7 cellular contexts compared by ENCODE assay signal in genomic region chr14:105629091-105629885, GRCh38.
DNase-seq lines count a peak whose midpoint lies in the region; ATAC-seq, FAIRE-seq and TF ChIP-seq lines count a peak whose summit lies in the region.
"Not testable (repeated sequence)": the region's sequence is repeated elsewhere in the genome, so short reads cannot be mapped to it uniquely, and the experiment has no call there.

No MANE protein-coding gene starts in this region.

- H3K27ac Mint-ChIP-seq in IgD-negative memory B cell (peak overlapping the region in 1 of 3 donors; percentile 59), naive B cell (peak overlapping the region in 4 of 6 donors; percentile 19 to 95 (median 88))

- POLR2A ChIA-PET in GM12878 (lab: Charles Lee), result not testable (repeated sequence)

- H3K9me3 ChIP-seq in BLaER1; GM12878 (replicated peaks; ENCODE audit: control insufficient read depth, insufficient read depth, low read length): not testable (repeated sequence)

- H3K4me1 Mint-ChIP-seq in IgD-negative memory B cell, result peaks cover 10 to 18% (median 15%) of the 10 kb centered on the region in 3 donors
- peaks cover 11 to 38% (median 15%) of the 10 kb centered on the region in 3 donors for H3K4me1 Mint-ChIP-seq in naive B cell

- not testable (repeated sequence) for H4K20me1 ChIP-seq in BLaER1; GM12878 (ENCODE audit: control insufficient read depth, insufficient read depth)

- H3K4me3 ChIP-seq in BLaER1, GM12878: not testable (repeated sequence)

- not testable (repeated sequence) for H3K27me3 ChIP-seq in BLaER1; GM12878 (replicated peaks in 1 of 2; ENCODE audit: control insufficient read depth in 2 of 2, insufficient read depth in 2 of 2, low read length in 1 of 2)

- FAIRE-seq in GM12878 (lab: Jason Lieb, UNC), result not testable (repeated sequence)

- TF ChIP-seq EP300 in GM12878 (IDR thresholded peaks at IDR 0.05; ENCODE audit: borderline replicate concordance in 1 of 2, control insufficient read depth in 1 of 2, low read depth in 2 of 2, low read length in 2 of 2), result not testable (repeated sequence)

- 13% methylated on average over 38 of the region's 38 CpGs for WGBS in GM12878 (ENCODE audit: insufficient coverage, insufficient replicate concordance, low lambda C conversion rate, missing lambda C conversion rate)

- H3K27ac ChIP-seq in BLaER1, result peak overlapping the region; percentile 30; the same call in 1 of the 2 replicates
- H3K27ac ChIP-seq in GM12878 (ENCODE audit: control insufficient read depth, insufficient read depth), result not testable (repeated sequence)

- DNase-seq in RPMI8226 (peak; percentile 42), islet precursor cell (peak; percentile 29)
- DNase-seq in GM12878 (ENCODE audit: low read depth, low spot score); naive B cell; stimulated activated naive CD8-positive, alpha-beta T cell treated with anti-CD3 and anti-CD28 coated beads, Interleukin-15, Interleukin-2, amounts not matched to agents 100 U/mL and 50 U/mL, for 24 hours: not testable (repeated sequence)

- CTCF ChIA-PET in GM12878 (lab: Yijun Ruan, JAX), result not testable (repeated sequence)

- ATAC-seq in GM12878 (peak; percentile 64), naive B cell (ENCODE audit: low read depth in 2 of 2) (peak; percentile 77 to 82)
- peak; percentile 6 for ATAC-seq in stimulated activated naive CD8-positive, alpha-beta T cell treated with anti-CD3 and anti-CD28 coated beads, Interleukin-15, Interleukin-2, amounts not matched to agents 100 U/mL and 50 U/mL, for 24 hours

- SMC1A ChIA-PET in GM12878 (lab: Charles Lee; ENCODE audit: uncharacterized antibody, unreplicated experiment), result not testable (repeated sequence)

- peak overlapping the region; percentile 20 to 94 (median 82) for H3K4me3 Mint-ChIP-seq in IgD-negative memory B cell
- H3K4me3 Mint-ChIP-seq in naive B cell, result peak overlapping the region in 5 of 8 donors; percentile 11 to 69 (median 63)

- BruUV-seq in GM12878 (replicated peaks; lab: Mats Ljungman, UMichigan), result not testable (repeated sequence)

- not testable (repeated sequence) for H3K36me3 Mint-ChIP-seq in IgD-negative memory B cell
- peaks cover 5 to 14% of the 10 kb centered on the region in 2 donors for H3K36me3 Mint-ChIP-seq in naive B cell

- H3K9me3 Mint-ChIP-seq in IgD-negative memory B cell, result not testable (repeated sequence)
- peaks cover 5 to 16% (median 8%) of the 10 kb centered on the region in 7 donors for H3K9me3 Mint-ChIP-seq in naive B cell

- peak overlapping the region; percentile 67 for H3K4me2 ChIP-seq in BLaER1
- H3K4me2 ChIP-seq in GM12878 (ENCODE audit: control insufficient read depth, insufficient read depth), result not testable (repeated sequence)

- TF ChIP-seq RAD21 in GM12878 (IDR thresholded peaks at IDR 0.05; ENCODE audit: insufficient read depth, low read depth, low read length), result not testable (repeated sequence)

- H3K9ac ChIP-seq in BLaER1; GM12878 (ENCODE audit: control insufficient read depth, insufficient read depth, low read length): not testable (repeated sequence)

- RAD21 ChIA-PET in GM12878 (lab: Charles Lee; ENCODE audit: unreplicated experiment), result not testable (repeated sequence)

- not testable (repeated sequence) for TF ChIP-seq POLR2A in GM12878 (IDR thresholded peaks at IDR 0.05; ENCODE audit: low read depth, low read length)

- in situ Hi-C loops in GM12878 (cut with MboI), result not testable (repeated sequence)

- H3K79me2 ChIP-seq in GM12878 (ENCODE audit: control insufficient read depth, insufficient read depth, low read length), result not testable (repeated sequence)

- not testable (repeated sequence) for H2AFZ ChIP-seq in GM12878 (ENCODE audit: control insufficient read depth, low read depth, low read length)

- H3K4me1 ChIP-seq in BLaER1, result peaks cover 14% of the 10 kb centered on the region
- H3K4me1 ChIP-seq in GM12878 (ENCODE audit: control insufficient read depth, insufficient read depth, low read length), result not testable (repeated sequence)

- intact Hi-C loops in GM12878 (cut with micrococcal nuclease; ENCODE audit: unreplicated experiment), result loop anchor here (5.0 kb wide), 1 partner anchor 113 kb away; no protein-coding TSS in a partner anchor

- TF ChIP-seq CTCF in GM12878 (IDR thresholded peaks at IDR 0.05 in 2 of 3, conservative IDR thresholded peaks at IDR 0.05 in 1 of 3; ENCODE audit: control insufficient read depth in 2 of 3, extremely low read depth in 1 of 3, insufficient read depth in 1 of 3, low read depth in 3 of 3, low read length in 3 of 3), result not testable (repeated sequence)

- not testable (repeated sequence) for H3K36me3 ChIP-seq in BLaER1; GM12878 (ENCODE audit: control insufficient read depth in 2 of 2, insufficient read depth in 2 of 2, low read length in 1 of 2)

- H3K27me3 Mint-ChIP-seq in IgD-negative memory B cell, naive B cell: not testable (repeated sequence)

TF ChIP-seq in GM12878, 131 proteins besides CTCF, POLR2A, EP300 and RAD21:
- TF ChIP-seq EED (IDR thresholded peaks at IDR 0.05; ENCODE audit: low read depth), result peak; percentile 35; the same call in 1 of the 2 replicates
- TF ChIP-seq ETV6 (conservative IDR thresholded peaks at IDR 0.05 in 1 of 2, IDR thresholded peaks at IDR 0.05 in 1 of 2; ENCODE audit: borderline replicate concordance in 1 of 2, low read depth in 1 of 2), result 0 out of 4 replicates have a peak, but pooled peaks of 1 of the 2 experiments have one; percentile 28
- TF ChIP-seq RUNX3 (IDR thresholded peaks at IDR 0.05; ENCODE audit: low read length), result peak; percentile 27; the same call in 1 of the 2 replicates

Comparison
In these comparisons a context has a peak if more than half of its experiments do, and no peak if none do; other contexts are left out.
1. ATAC-seq: peak in every context shown above with its lines; median percentile 80 in naive B cell; 64 in GM12878; 6 in stimulated activated naive CD8-positive, alpha-beta T cell treated with anti-CD3 and anti-CD28 coated beads, Interleukin-15, Interleukin-2, amounts not matched to agents 100 U/mL and 50 U/mL, for 24 hours.